ENCODE assay signal across 16 cellular contexts in genomic region chr5:82754759-82755158, GRCh38.
DNase-seq lines count a peak whose midpoint lies in the region; ATAC-seq and TF ChIP-seq lines count a peak whose summit lies in the region.
"Had no signal": no experiment of that assay in that cellular context is flagged by ENCODE, and none has a peak within 500 bp of the region (broad histone marks: within the 10 kb centered on the region; RNA-seq: fewer than 3 reads in every experiment).

No MANE protein-coding gene starts in this region.

- ATAC-seq in GM19328 (IDR thresholded peaks at IDR 0.05; ENCODE audit: unreplicated experiment) = peak; percentile 88
- peak; percentile 96 for ATAC-seq in HG02610 (IDR thresholded peaks at IDR 0.05; ENCODE audit: unreplicated experiment)
- ATAC-seq in HG03196 (IDR thresholded peaks at IDR 0.05; ENCODE audit: unreplicated experiment) = peak; percentile 88
- ATAC-seq: left ventricle myocardium superior had no signal

- in situ Hi-C loops in mammary epithelial cell (cut with MboI; ENCODE audit: low sequenced_read_pairs in 2 of 2) = no loop called here

- H3K9me3 ChIP-seq in adrenal gland (replicated peaks in 1 of 3) (no peaks in the 10 kb centered on the region), mammary epithelial cell (replicated peaks; ENCODE audit: insufficient read depth, low read length) (no peaks in the 10 kb centered on the region), esophagus muscularis mucosa (no peaks in the 10 kb centered on the region)
- H3K9me3 ChIP-seq: Peyer's patch had no signal

- no peak overlapping the region for H3K4me3 ChIP-seq in GM12864 (ENCODE audit: low read depth, low read length)
- H3K4me3 ChIP-seq in adrenal gland = no peak overlapping the region
- no peak overlapping the region for H3K4me3 ChIP-seq in mammary epithelial cell (replicated peaks in 1 of 3; ENCODE audit: insufficient read depth in 1 of 3, low read depth in 2 of 3, low read length in 3 of 3)
- H3K4me3 ChIP-seq in esophagus muscularis mucosa = no peak overlapping the region
- H3K4me3 ChIP-seq: Peyer's patch had no signal

- dilution Hi-C loops in mammary epithelial cell (cut with HindIII; ENCODE audit: low sequenced_read_pairs) = no loop called here

- no peak overlapping the region for H3K27ac ChIP-seq in adrenal gland
- no peak overlapping the region for H3K27ac ChIP-seq in mammary epithelial cell (ENCODE audit: insufficient read depth, low read depth, low read length)
- H3K27ac ChIP-seq in esophagus muscularis mucosa (replicated peaks in 1 of 4) = no peak overlapping the region
- H3K27ac ChIP-seq: Peyer's patch had no signal

- BruUV-seq in mammary epithelial cell (replicated peaks; lab: Mats Ljungman, UMichigan) = no TSS peak

- H3K36me3 ChIP-seq in adrenal gland (replicated peaks in 1 of 2) (no peaks in the 10 kb centered on the region), mammary epithelial cell (ENCODE audit: insufficient read depth, low read length) (no peaks in the 10 kb centered on the region), esophagus muscularis mucosa (no peaks in the 10 kb centered on the region)
- H3K36me3 ChIP-seq: Peyer's patch had no signal

- no peaks in the 10 kb centered on the region for H4K20me1 ChIP-seq in mammary epithelial cell (ENCODE audit: insufficient read depth, low read length)

- H3K4me1 ChIP-seq in adrenal gland (replicated peaks in 1 of 2) (peaks cover 0 to 9% of the 10 kb centered on the region in 2 donors), mammary epithelial cell (ENCODE audit: insufficient read depth, low read length) (no peaks in the 10 kb centered on the region), esophagus muscularis mucosa (no peaks in the 10 kb centered on the region)
- H3K4me1 ChIP-seq: Peyer's patch had no signal

- no peaks in the 10 kb centered on the region for H3K79me2 ChIP-seq in mammary epithelial cell (ENCODE audit: insufficient read depth, low read length)

- no peak overlapping the region for H3K9ac ChIP-seq in mammary epithelial cell (ENCODE audit: insufficient read depth, low read length)

- CTCF ChIA-PET in mammary epithelial cell (lab: Charles Lee; ENCODE audit: low non-redundant PET) = no interaction called here

- 84 to 98% (median 97%) methylated on average over 3 of the region's 3 CpGs for WGBS in adrenal gland, 4 donors
- WGBS in mammary epithelial cell (ENCODE audit: low coverage, missing lambda C conversion rate) = 100% methylated on average over 3 of the region's 3 CpGs
- 100% methylated on average over 3 of the region's 3 CpGs for WGBS in esophagus muscularis mucosa

- intact Hi-C loops in adrenal gland (cut with DNase I) = no loop called here
- intact Hi-C loops in mammary epithelial cell (cut with micrococcal nuclease) = no loop called here
- intact Hi-C loops in esophagus muscularis mucosa (cut with DNase I) = no loop called here

- H3K4me2 ChIP-seq in mammary epithelial cell (ENCODE audit: insufficient read depth, low read depth, low read length) = no peak overlapping the region

- no peak overlapping the region for H2AFZ ChIP-seq in mammary epithelial cell (ENCODE audit: low read depth, low read length)

- TF ChIP-seq POLR2A in adrenal gland (IDR thresholded peaks at IDR 0.05) (no peak), esophagus muscularis mucosa (IDR thresholded peaks at IDR 0.05; ENCODE audit: low read depth) (no peak)

- H3K27me3 ChIP-seq in adrenal gland (no peaks in the 10 kb centered on the region), mammary epithelial cell (ENCODE audit: insufficient read depth, low read length) (no peaks in the 10 kb centered on the region), esophagus muscularis mucosa (no peaks in the 10 kb centered on the region)
- H3K27me3 ChIP-seq: Peyer's patch had no signal

- TF ChIP-seq EP300 in esophagus muscularis mucosa (IDR thresholded peaks at IDR 0.05) = no peak

- DNase-seq in GM12864 (ENCODE audit: low read depth) (peak; percentile 19), mucosa of gallbladder (ENCODE audit: low spot score) (no peak), adrenal gland (no peak), mammary epithelial cell (no peak), esophagus muscularis mucosa (ENCODE audit: extremely low spot score) (no peak)
- DNase-seq: dermis blood vessel endothelial cell, DND-41, KG1, left ventricle myocardium superior, NCI-H2081 treated with DMSO at 0.1 percent for 48 hours, occipital lobe, Peyer's patch, T1000 had no signal

- TF ChIP-seq CTCF in GM12864 (IDR thresholded peaks at IDR 0.05; ENCODE audit: low read depth, low read length, missing control alignments) = no peak
- TF ChIP-seq CTCF in adrenal gland (IDR thresholded peaks at IDR 0.05) = no peak
- TF ChIP-seq CTCF in mammary epithelial cell (conservative IDR thresholded peaks at IDR 0.05 in 1 of 2, IDR thresholded peaks at IDR 0.05 in 1 of 2; ENCODE audit: extremely low read depth in 1 of 2, insufficient read depth in 1 of 2, low read depth in 1 of 2, low read length in 2 of 2) = no peak
- no peak for TF ChIP-seq CTCF in esophagus muscularis mucosa (IDR thresholded peaks at IDR 0.05)
